ENCODE assay signal across 8 cellular contexts in genomic region chr15:72472907-72473669, GRCh38. TPM values are rescaled to one million over a fixed set of nuclear protein-coding genes. Genes with fewer than 3 reads are reported as not detected.
A peak's percentile ranks its signal among the peaks of the same experiment; 100 is the strongest.
DNase-seq lines count a peak whose midpoint lies in the region; ATAC-seq and TF ChIP-seq lines count a peak whose summit lies in the region.

No MANE protein-coding gene starts in this region.

- DNase-seq in Calu3, result no peak
- DNase-seq in M059J (ENCODE audit: low read depth), result peak; percentile 13
- no peak for DNase-seq in lower lobe of right lung
- DNase-seq in upper lobe of right lung, result no peak
- DNase-seq in GOT3 (lab: John Stamatoyannopoulos, UW), result no peak

- H3K27ac ChIP-seq in lower lobe of right lung (peak overlapping the region; percentile 100), upper lobe of right lung (peak overlapping the region; percentile 100)

- ATAC-seq in lower lobe of right lung (no peak), upper lobe of right lung (no peak), GM21515 (IDR thresholded peaks at IDR 0.05; ENCODE audit: unreplicated experiment) (no peak), GM21723 (IDR thresholded peaks at IDR 0.05; ENCODE audit: unreplicated experiment) (no peak)

- no TSS peak for BruUV-seq in Calu3 (replicated peaks; lab: Mats Ljungman, UMichigan)

- no peaks in the 10 kb centered on the region for H3K9me3 Mint-ChIP-seq in Calu3 (ENCODE audit: low read depth, unreplicated experiment)
- H3K9me3 Mint-ChIP-seq in brain, result peaks cover 0 to 6% (median 0%) of the 10 kb centered on the region in 5 experiments

- CTCF ChIA-PET in Calu3 (lab: Charles Lee), result interaction anchor here (0.8 to 1.3 kb wide), 2 partner anchors 12 to 198 kb away, joined by 3 to 6 read pairs; no protein-coding TSS in a partner anchor

- intact Hi-C loops in Calu3 (cut with micrococcal nuclease; ENCODE audit: unreplicated experiment) (no loop called here), lower lobe of right lung (cut with DNase I) (no loop called here), upper lobe of right lung (cut with DNase I) (no loop called here)

- H3K27me3 ChIP-seq in lower lobe of right lung (ENCODE audit: low read depth) (no peaks in the 10 kb centered on the region), upper lobe of right lung (no peaks in the 10 kb centered on the region)

- no peak for TF ChIP-seq CTCF in Calu3 (IDR thresholded peaks at IDR 0.05; ENCODE audit: unreplicated experiment)
- peak; percentile 8 to 37 for TF ChIP-seq CTCF in brain (conservative IDR thresholded peaks at IDR 0.05)
- TF ChIP-seq CTCF in lower lobe of right lung (IDR thresholded peaks at IDR 0.05), result no peak
- no peak for TF ChIP-seq CTCF in upper lobe of right lung (IDR thresholded peaks at IDR 0.05)

- H3K9me3 ChIP-seq in lower lobe of right lung (no peaks in the 10 kb centered on the region), upper lobe of right lung (no peaks in the 10 kb centered on the region)

- peaks cover 18% of the 10 kb centered on the region for H3K36me3 ChIP-seq in lower lobe of right lung
- H3K36me3 ChIP-seq in upper lobe of right lung, result peaks cover 11% of the 10 kb centered on the region

- peak overlapping the region; percentile 90 for H3K4me3 ChIP-seq in lower lobe of right lung
- peak overlapping the region; percentile 76 for H3K4me3 ChIP-seq in upper lobe of right lung

- peaks cover 37% of the 10 kb centered on the region for H3K4me1 ChIP-seq in lower lobe of right lung
- H3K4me1 ChIP-seq in upper lobe of right lung, result peaks cover 29% of the 10 kb centered on the region

- H3K27me3 Mint-ChIP-seq in Calu3 (ENCODE audit: unreplicated experiment), result no peaks in the 10 kb centered on the region
- peaks cover 20% of the 10 kb centered on the region for H3K27me3 Mint-ChIP-seq in brain

- H3K4me1 Mint-ChIP-seq in Calu3 (ENCODE audit: low read depth, unreplicated experiment) (peaks cover 9% of the 10 kb centered on the region), brain (peaks cover 47% of the 10 kb centered on the region)

- peak overlapping the region; percentile 90 for H3K4me3 Mint-ChIP-seq in Calu3 (ENCODE audit: low read depth, unreplicated experiment)
- H3K4me3 Mint-ChIP-seq in brain, result peak overlapping the region; percentile 75 to 99 (median 98)

- H3K27ac Mint-ChIP-seq in Calu3 (ENCODE audit: unreplicated experiment), result peak overlapping the region; percentile 98
- peak overlapping the region; percentile 88 to 100 (median 98) for H3K27ac Mint-ChIP-seq in brain

- H3K36me3 Mint-ChIP-seq in Calu3 (ENCODE audit: insufficient read depth, unreplicated experiment), result peaks cover 46% of the 10 kb centered on the region
- peaks cover 28% of the 10 kb centered on the region for H3K36me3 Mint-ChIP-seq in brain

RNA-seq across cellular contexts. Expression of gene ARIH1, which starts 1.0 kb away (rescaled TPM):
- total RNA-seq in Calu3 (2022) (179 and 181 TPM in 2 replicates), lower lobe of right lung (149 TPM), upper lobe of right lung (159 TPM)
- 25.0 and 31.6 TPM in 2 replicates for total RNA-seq in M059J (2014; rRNA removed; shearing (Covaris generic))
- polyA plus RNA-seq in brain (ENCODE audit: insufficient read depth, low read depth, low replicate concordance), result 37.5 TPM

Comparison
In these comparisons a context has a peak if more than half of its experiments do, and no peak if none do; other contexts are left out.
1. CTCF ChIP-seq: peak in brain (2 of 2); none in Calu3 (single experiment), lower lobe of right lung (single experiment) and upper lobe of right lung (single experiment).